18 cellular contexts compared by ENCODE assay signal in the genomic region with DNA sequence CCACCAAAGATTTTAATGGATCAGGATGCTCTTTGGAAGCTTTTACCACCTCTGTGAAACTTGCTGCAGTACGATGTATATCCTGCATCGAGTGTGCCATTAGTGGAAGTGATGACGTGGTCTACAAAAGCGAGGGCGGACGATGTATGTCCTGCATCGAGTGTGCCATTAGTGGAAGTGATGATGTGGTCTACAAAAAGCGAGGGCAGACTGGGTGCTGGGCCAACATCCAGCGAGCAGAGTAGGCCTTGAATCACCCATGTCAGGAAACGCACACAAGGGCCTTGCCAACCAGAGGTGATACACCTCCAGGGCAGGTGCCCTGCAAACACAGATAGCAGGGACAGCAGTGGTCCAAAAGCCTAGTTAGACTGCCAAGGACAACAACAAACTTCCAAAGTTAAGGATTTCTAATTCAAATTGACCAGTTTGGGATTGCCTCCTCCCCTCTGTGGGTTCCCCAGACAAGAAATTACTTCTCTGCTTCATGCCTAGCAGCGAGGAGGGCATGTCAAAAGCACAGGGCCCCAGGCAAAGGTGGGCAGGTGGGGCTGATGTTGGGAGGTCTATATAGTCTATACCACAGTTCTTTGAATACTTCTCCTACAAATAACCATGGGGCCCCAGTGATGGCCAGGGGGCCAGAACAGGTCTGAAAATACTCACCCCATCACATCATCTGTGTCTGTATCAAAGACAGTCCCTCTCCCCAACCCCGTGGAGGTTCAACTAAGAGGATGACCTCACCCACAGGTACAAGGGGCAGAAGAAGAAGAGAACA.
"Had no signal": no experiment of that assay in that cellular context is flagged by ENCODE, and none has a peak within 500 bp of the region (broad histone marks: within the 10 kb centered on the region; RNA-seq: fewer than 3 reads in every experiment).

No MANE protein-coding gene starts in this region.

- H3K27me3 Mint-ChIP-seq: activated naive CD4-positive, alpha-beta T cell treated with anti-CD3 and anti-CD28 coated beads, Interleukin-2, amount 50 U/mL, for 24 hours; brain; stimulated activated naive CD8-positive, alpha-beta T cell treated with anti-CD3 and anti-CD28 coated beads, Interleukin-15, Interleukin-2, amounts not matched to agents 100 ng/mL and 50 ng/mL, for 24 hours had no signal

- H3K9me3 Mint-ChIP-seq: activated naive CD4-positive, alpha-beta T cell treated with anti-CD3 and anti-CD28 coated beads, Interleukin-2, amount 50 U/mL, for 24 hours; brain; naive B cell; stimulated activated naive CD8-positive, alpha-beta T cell treated with anti-CD3 and anti-CD28 coated beads, Interleukin-15, Interleukin-2, amounts not matched to agents 100 ng/mL and 50 ng/mL, for 24 hours; WTC11 had no signal

- DNase-seq: activated gamma-delta T cell treated with Interleukin-2 at 50 U/mL for 16 hours; aorta; caudate nucleus; heart right ventricle; lower lobe of right lung; mesendoderm; naive B cell; occipital lobe; stimulated activated CD4-positive, alpha-beta T cell treated with anti-CD3 and anti-CD28 coated beads, Interleukin-12 subunit alpha, Interleukin-12 subunit beta, amount 100 ng/mL, for 4 hours; stimulated activated CD4-positive, alpha-beta T cell treated with anti-CD3 and anti-CD28 coated beads, Interleukin-4, amount 100 ng/mL, for 4 hours; T-helper 1 cell; trophoblast cell had no signal

- H3K36me3 ChIP-seq: heart right ventricle, lower lobe of right lung, SJSA1 had no signal

- H3K27ac Mint-ChIP-seq: activated naive CD4-positive, alpha-beta T cell treated with anti-CD3 and anti-CD28 coated beads, Interleukin-2, amount 50 U/mL, for 24 hours; naive B cell; stimulated activated naive CD8-positive, alpha-beta T cell treated with anti-CD3 and anti-CD28 coated beads, Interleukin-15, Interleukin-2, amounts not matched to agents 100 ng/mL and 50 ng/mL, for 24 hours; WTC11 had no signal

- ATAC-seq: heart right ventricle, lower lobe of right lung, WTC11 had no signal

- H3K4me3 Mint-ChIP-seq: activated naive CD4-positive, alpha-beta T cell treated with anti-CD3 and anti-CD28 coated beads, Interleukin-2, amount 50 U/mL, for 24 hours; brain; naive B cell; stimulated activated naive CD8-positive, alpha-beta T cell treated with anti-CD3 and anti-CD28 coated beads, Interleukin-15, Interleukin-2, amounts not matched to agents 100 ng/mL and 50 ng/mL, for 24 hours; WTC11 had no signal

- H3K9me3 ChIP-seq: heart right ventricle, lower lobe of right lung, SJSA1 had no signal

- H3K4me3 ChIP-seq: heart right ventricle, lower lobe of right lung, SJSA1 had no signal

- H3K27ac ChIP-seq: epithelial cell of prostate, heart right ventricle, lower lobe of right lung, SJSA1 had no signal

- H3K4me1 Mint-ChIP-seq: activated naive CD4-positive, alpha-beta T cell treated with anti-CD3 and anti-CD28 coated beads, Interleukin-2, amount 50 U/mL, for 24 hours; brain; naive B cell; WTC11 had no signal

- H3K4me1 ChIP-seq: heart right ventricle, lower lobe of right lung, SJSA1 had no signal
